Comparison of ENCODE assay signal across 24 cellular contexts in the genomic region with DNA sequence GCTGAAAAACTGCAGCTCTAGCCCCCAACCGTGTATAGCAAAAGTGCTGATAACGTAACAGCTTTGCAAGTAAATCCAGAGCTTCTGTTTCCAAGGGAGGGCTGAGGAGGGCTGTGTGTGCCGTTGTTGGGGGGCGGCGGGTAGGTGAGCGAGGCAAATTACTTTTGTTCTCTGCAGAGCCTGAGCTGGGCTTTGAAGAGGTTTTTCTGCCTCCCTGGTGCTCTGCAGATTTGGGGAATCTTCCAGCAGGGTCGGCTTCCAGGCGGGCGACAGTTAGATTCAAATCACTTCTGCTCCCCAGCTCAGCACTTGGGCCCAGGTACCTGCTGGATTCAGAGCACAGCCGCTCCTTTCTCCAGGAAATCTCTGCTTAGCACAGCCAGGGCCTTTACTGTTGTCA.
DNase-seq lines count a peak whose midpoint lies in the region; ATAC-seq, FAIRE-seq and TF ChIP-seq lines count a peak whose summit lies in the region.
"Had no signal": no experiment of that assay in that cellular context is flagged by ENCODE, and none has a peak within 500 bp of the region (broad histone marks: within the 10 kb centered on the region; RNA-seq: fewer than 3 reads in every experiment).

No MANE protein-coding gene starts in this region.

- no peak overlapping the region for H2AK5ac ChIP-seq in H1 (ENCODE audit: low read depth, low read length)

- H2AFZ ChIP-seq in H1 (ENCODE audit: low read length) (peak overlapping the region; percentile 28; the same call in 1 of the 2 replicates), neural progenitor cell (replicated peaks) (peak overlapping the region; percentile 59)

- peaks cover 13% of the 10 kb centered on the region for H3K9me3 Mint-ChIP-seq in neural progenitor cell

- no peak for TF ChIP-seq EP300 in H1 (IDR thresholded peaks at IDR 0.05; ENCODE audit: borderline replicate concordance in 1 of 2, low read depth in 2 of 2, low read length in 2 of 2)

- H3K27me3 ChIP-seq in cardiac muscle cell (no peaks in the 10 kb centered on the region), left ventricle myocardium inferior (ENCODE audit: low read depth) (peaks cover 39% of the 10 kb centered on the region), H1 (replicated peaks in 1 of 4; ENCODE audit: control insufficient read depth in 3 of 4, extremely low read depth in 1 of 4, insufficient read depth in 3 of 4, low read length in 3 of 4) (no peaks in the 10 kb centered on the region), neural progenitor cell (no peaks in the 10 kb centered on the region)

- H2BK20ac ChIP-seq in H1 (ENCODE audit: low read length) = no peak overlapping the region

- H3K4me2 ChIP-seq in H1 (ENCODE audit: insufficient read depth in 1 of 2, low read depth in 2 of 2, low read length in 2 of 2) (no peak overlapping the region), neural progenitor cell (peak overlapping the region; percentile 64)

- no peak overlapping the region for H4K91ac ChIP-seq in H1 (replicated peaks; ENCODE audit: insufficient read length, low read length)

- H2BK12ac ChIP-seq in H1 (ENCODE audit: low read depth, low read length) = no peak overlapping the region

- CTCF ChIA-PET in H1 (lab: Charles Lee; ENCODE audit: partially characterized antibody) = interaction anchor here (0.6 to 1.5 kb wide), 3 partner anchors 7 to 1361 kb away, joined by 3 to 5 read pairs (median 5); no protein-coding TSS in a partner anchor

- H3K23me2 ChIP-seq in H1 (ENCODE audit: low read depth, low read length) = no peaks in the 10 kb centered on the region

- no peak overlapping the region for H3K4ac ChIP-seq in H1 (replicated peaks; ENCODE audit: insufficient read length, low read depth, low read length)

- DNase-seq in cardiac muscle cell (ENCODE audit: low read depth in 1 of 2, low spot score in 1 of 2) = no peak
- DNase-seq in left ventricle myocardium inferior = no peak
- peak in 1 of 2 experiments; percentile 46 for DNase-seq in H1 (ENCODE audit: low read depth in 1 of 2, low spot score in 2 of 2)
- peak; percentile 50 for DNase-seq in neural progenitor cell (ENCODE audit: low spot score)
- no peak for DNase-seq in stimulated activated CD4-positive, alpha-beta T cell treated with anti-CD3 and anti-CD28 coated beads, Interleukin-4, amount 100 ng/mL, for 24 hours
- DNase-seq: 8988T; AML-193; C1 segment of cervical spinal cord; Calu3; CD8-positive, alpha-beta memory T cell; GOT3; Karpas-422; MV-4-11; NCI-H1105 treated with DMSO at 0.1 percent for 48 hours; NCI-H510A; NK-92 treated with Interleukin-12 subunit alpha and Interleukin-12 subunit beta, amount 100 ng/mL, for 24 hours; SHP77 treated with DMSO at 0.1 percent for 48 hours; SW 1271 had no signal

- no peak overlapping the region for H3K14ac ChIP-seq in H1 (ENCODE audit: insufficient read length)

- H3K56ac ChIP-seq in H1 (replicated peaks; ENCODE audit: insufficient read length, low read depth, low read length) = no peak overlapping the region

- no peak overlapping the region for H3K23ac ChIP-seq in H1 (ENCODE audit: insufficient read length)

- no peak overlapping the region for H2BK15ac ChIP-seq in H1 (ENCODE audit: low read length)

- H3K9ac ChIP-seq in H1 (replicated peaks in 1 of 4; ENCODE audit: extremely low read depth in 1 of 4, low read depth in 3 of 4, low read length in 3 of 4) (no peak overlapping the region), neural progenitor cell (no peak overlapping the region)

- no peak overlapping the region for H4K8ac ChIP-seq in H1 (ENCODE audit: extremely low read depth, insufficient read depth, low read length)

- peaks cover 22% of the 10 kb centered on the region for H3F3A ChIP-seq in neural progenitor cell (ENCODE audit: low read depth)

- POLR2A ChIA-PET in H1 (lab: Charles Lee; ENCODE audit: partially characterized antibody) = interaction anchor here (1.0 to 1.4 kb wide), 3 partner anchors 25 to 46 kb away, joined by 3 to 4 read pairs (median 3); no protein-coding TSS in a partner anchor

- H4K5ac ChIP-seq in H1 (ENCODE audit: insufficient read length, low read depth, low read length) = no peak overlapping the region

- H3K36me3 Mint-ChIP-seq in neural progenitor cell = no peaks in the 10 kb centered on the region

- H3K27ac ChIP-seq in cardiac muscle cell (peak overlapping the region; percentile 27), left ventricle myocardium inferior (replicated peaks) (no peak overlapping the region), H1 (ENCODE audit: low read depth, low read length) (no peak overlapping the region), neural progenitor cell (peak overlapping the region; percentile 89)
- H3K27ac ChIP-seq: RWPE1, SK-N-MC had no signal

- H3K4me1 Mint-ChIP-seq in neural progenitor cell = peaks cover 26% of the 10 kb centered on the region
- H3K4me1 Mint-ChIP-seq: CD8-positive, alpha-beta memory T cell had no signal

- TF ChIP-seq RAD21 in H1 (IDR thresholded peaks at IDR 0.05 in 1 of 2, conservative IDR thresholded peaks at IDR 0.05 in 1 of 2; ENCODE audit: low read depth in 2 of 2, low read length in 2 of 2) = no peak

- H2BK120ac ChIP-seq in H1 (replicated peaks; ENCODE audit: low read depth, low read length) = no peak overlapping the region

- FAIRE-seq in H1 (lab: Jason Lieb, UNC) = no peak
- FAIRE-seq: GM12891 had no signal

- intact Hi-C loops in left ventricle myocardium inferior (cut with micrococcal nuclease) = no loop called here

- no peaks in the 10 kb centered on the region for H3K36me3 ChIP-seq in cardiac muscle cell
- no peaks in the 10 kb centered on the region for H3K36me3 ChIP-seq in left ventricle myocardium inferior
- no peaks in the 10 kb centered on the region for H3K36me3 ChIP-seq in H1 (ENCODE audit: control insufficient read depth in 2 of 4, insufficient read depth in 4 of 4, low read length in 3 of 4)
- no peaks in the 10 kb centered on the region for H3K36me3 ChIP-seq in neural progenitor cell

- peak overlapping the region; percentile 5 for H3K4me3 Mint-ChIP-seq in neural progenitor cell
- H3K4me3 Mint-ChIP-seq: CD8-positive, alpha-beta memory T cell had no signal

- H3K4me1 ChIP-seq in cardiac muscle cell (ENCODE audit: low read depth) (peaks cover 7% of the 10 kb centered on the region), left ventricle myocardium inferior (no peaks in the 10 kb centered on the region), H1 (replicated peaks in 1 of 4; ENCODE audit: control insufficient read depth in 3 of 4, insufficient read depth in 4 of 4, low read length in 3 of 4) (peaks cover 2 to 5% (median 4%) of the 10 kb centered on the region in 4 experiments; a peak in 6 of 7 replicates), neural progenitor cell (peaks cover 25% of the 10 kb centered on the region)

- ATAC-seq in HG03159 (IDR thresholded peaks at IDR 0.05; ENCODE audit: unreplicated experiment) (no peak), GM21360 (IDR thresholded peaks at IDR 0.05; ENCODE audit: unreplicated experiment) (no peak), GM18517 (IDR thresholded peaks at IDR 0.05; ENCODE audit: unreplicated experiment) (no peak)

- no peaks in the 10 kb centered on the region for H4K20me1 ChIP-seq in H1 (replicated peaks in 1 of 2; ENCODE audit: control insufficient read depth in 1 of 2, insufficient read depth in 2 of 2, low read length in 2 of 2)
- no peaks in the 10 kb centered on the region for H4K20me1 ChIP-seq in neural progenitor cell (ENCODE audit: low read depth)

- no peak for TF ChIP-seq POLR2A in H1 (IDR thresholded peaks at IDR 0.05; ENCODE audit: control extremely low read depth in 1 of 2, low read depth in 2 of 2, low read length in 2 of 2)

- no peaks in the 10 kb centered on the region for H3K79me1 ChIP-seq in H1 (ENCODE audit: low read depth, low read length)

- H3K79me2 ChIP-seq in H1 (ENCODE audit: control insufficient read depth in 1 of 2, insufficient read depth in 2 of 2, low read length in 2 of 2) = no peaks in the 10 kb centered on the region
- no peaks in the 10 kb centered on the region for H3K79me2 ChIP-seq in neural progenitor cell (ENCODE audit: low read depth)

- H3K4me3 ChIP-seq in cardiac muscle cell (no peak overlapping the region), left ventricle myocardium inferior (no peak overlapping the region), H1 (ENCODE audit: extremely low read depth in 1 of 4, insufficient read depth in 2 of 4, low read depth in 3 of 4, low read length in 4 of 4) (no peak overlapping the region), neural progenitor cell (no peak overlapping the region)
- H3K4me3 ChIP-seq: SK-N-MC had no signal

- no peak overlapping the region for H2BK5ac ChIP-seq in H1 (ENCODE audit: low read depth, low read length)

- TF ChIP-seq CTCF in cardiac muscle cell (IDR thresholded peaks at IDR 0.05; ENCODE audit: low read depth, low read length) = no peak
- TF ChIP-seq CTCF in left ventricle myocardium inferior (IDR thresholded peaks at IDR 0.05; ENCODE audit: borderline replicate concordance) = no peak
- TF ChIP-seq CTCF in H1 (IDR thresholded peaks at IDR 0.05; ENCODE audit: control extremely low read depth in 1 of 3, insufficient read depth in 1 of 3, low read depth in 1 of 3, low read length in 3 of 3) = no peak
- no peak for TF ChIP-seq CTCF in neural progenitor cell (IDR thresholded peaks at IDR 0.05)

- peak overlapping the region; percentile 93 for H3K27ac Mint-ChIP-seq in neural progenitor cell
- H3K27ac Mint-ChIP-seq: CD8-positive, alpha-beta memory T cell had no signal

- WGBS in H1 (ENCODE audit: extremely low coverage in 1 of 2, insufficient coverage in 1 of 2, insufficient read length in 1 of 2, insufficient replicate concordance in 2 of 2, low coverage in 1 of 2, low lambda C conversion rate in 2 of 2, missing lambda C conversion rate in 1 of 2), 2 experiments = 82% methylated on average over 10 of the region's 10 CpGs; no CpG with 5 or more reads in 1 of the 2 experiments

- H3K27me3 Mint-ChIP-seq in neural progenitor cell (ENCODE audit: insufficient read depth, low read depth) = peaks cover 6% of the 10 kb centered on the region
- H3K27me3 Mint-ChIP-seq: CD8-positive, alpha-beta memory T cell had no signal

- H3K18ac ChIP-seq in H1 (ENCODE audit: extremely low read depth, low read length) = no peak overlapping the region

- H3K9me3 ChIP-seq in cardiac muscle cell (ENCODE audit: low read depth) (no peaks in the 10 kb centered on the region), left ventricle myocardium inferior (replicated peaks) (peaks cover 5% of the 10 kb centered on the region), H1 (ENCODE audit: insufficient read depth in 2 of 2, low read depth in 1 of 2, low read length in 1 of 2) (peaks cover 0 to 8% of the 10 kb centered on the region in 2 experiments; a peak in 2 of 4 replicates), neural progenitor cell (ENCODE audit: low read depth) (no peaks in the 10 kb centered on the region)

TF ChIP-seq in H1, 55 proteins besides CTCF, POLR2A, EP300 and RAD21:
- no peak for TF ChIP-seq SIN3A (conservative IDR thresholded peaks at IDR 0.05 in 1 of 2, IDR thresholded peaks at IDR 0.05 in 1 of 2; ENCODE audit: low read depth in 1 of 2, low read length in 2 of 2)

Comparison
In these comparisons a context has a peak if more than half of its experiments do, and no peak if none do; other contexts are left out.
1. H3K27ac ChIP-seq: peak in cardiac muscle cell (single experiment) and neural progenitor cell (single experiment); none in left ventricle myocardium inferior (single experiment) and H1 (single experiment).